19 cellular contexts compared by ENCODE assay signal in the genomic region with DNA sequence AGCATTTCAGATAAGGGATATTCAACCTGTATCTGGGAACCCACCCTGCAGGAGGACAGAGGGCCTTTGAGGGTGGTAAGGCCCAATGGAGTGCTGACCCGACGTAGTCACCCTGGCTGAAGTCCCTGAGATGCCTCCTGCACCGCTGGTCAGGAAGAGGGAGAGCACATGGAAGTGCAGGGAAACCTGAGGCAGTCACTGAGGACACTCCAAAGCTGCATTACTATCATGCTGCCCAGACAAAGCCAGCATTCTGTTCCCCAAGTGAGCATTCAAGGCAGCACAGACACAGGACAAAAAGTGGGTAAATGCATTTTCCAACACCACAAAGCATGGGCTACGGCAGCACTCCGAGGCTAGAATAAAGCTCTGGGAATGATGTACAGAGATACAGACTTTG. TPM values are rescaled to one million over a fixed set of nuclear protein-coding genes. Genes with fewer than 3 reads are reported as not detected.
DNase-seq lines count a peak whose midpoint lies in the region; ATAC-seq lines count a peak whose summit lies in the region.
"Had no signal": no experiment of that assay in that cellular context is flagged by ENCODE, and none has a peak within 500 bp of the region (broad histone marks: within the 10 kb centered on the region; RNA-seq: fewer than 3 reads in every experiment).

No MANE protein-coding gene starts in this region.

- DNase-seq in right cardiac atrium: no peak
- DNase-seq in left ventricle myocardium superior: no peak
- no peak for DNase-seq in trophoblast cell
- DNase-seq in OCI-M1 (lab: John Stamatoyannopoulos, UW): no peak
- no peak for DNase-seq in stimulated activated CD8-positive, alpha-beta memory T cell treated with anti-CD3 and anti-CD28 coated beads, Interleukin-4, amount 100 ng/mL, for 48 hours
- no peak for DNase-seq in activated naive CD4-positive, alpha-beta T cell (lab: John Stamatoyannopoulos, UW)
- DNase-seq in activated gamma-delta T cell treated with Interleukin-2 at 50 U/mL for 16 hours: no peak
- DNase-seq: CD4-positive, alpha-beta T cell; DMS79; H7; HFFc6; NCI-H1436; NCI-H1930; NCI-H345; NCI-H524 treated with DMSO at 0.1 percent for 48 hours; PC-9; SIG-M5 had no signal

- H4K8ac ChIP-seq in trophoblast cell (ENCODE audit: low read depth, low read length): peak overlapping the region; percentile 43

- no peak overlapping the region for H2BK5ac ChIP-seq in trophoblast cell (ENCODE audit: low read depth, low read length, poor library complexity)

- H3K23ac ChIP-seq in trophoblast cell (ENCODE audit: low read length): no peak overlapping the region

- no peaks in the 10 kb centered on the region for H3K79me1 ChIP-seq in trophoblast cell (ENCODE audit: low read length)

- H3K4me1 ChIP-seq in right cardiac atrium (ENCODE audit: control insufficient read depth, insufficient read depth, low read length): peaks cover 11% of the 10 kb centered on the region
- H3K4me1 ChIP-seq in trophoblast cell (ENCODE audit: control insufficient read depth in 1 of 2, insufficient read depth in 2 of 2, low read length in 2 of 2): peaks cover 7 to 16% of the 10 kb centered on the region in 2 experiments

- 80% methylated on average over 5 of the region's 5 CpGs for WGBS in right cardiac atrium
- no CpG with 5 or more reads among the region's 5 CpGs for WGBS in trophoblast cell (ENCODE audit: extremely low coverage, insufficient coverage, insufficient read length)

- no peaks in the 10 kb centered on the region for H3K79me2 ChIP-seq in trophoblast cell (ENCODE audit: control insufficient read depth, insufficient read depth, low read length, poor library complexity)

- H3K27ac ChIP-seq in right cardiac atrium (ENCODE audit: low read length) (peak overlapping the region; percentile 48), layer of hippocampus (ENCODE audit: low read depth, low read length) (peak overlapping the region; percentile 40), trophoblast cell (ENCODE audit: low read depth, low read length) (no peak overlapping the region)
- H3K27ac ChIP-seq: 22Rv1, PC-9 had no signal

- H2AK5ac ChIP-seq in trophoblast cell (ENCODE audit: low read length): no peak overlapping the region

- H3K4me3 ChIP-seq in right cardiac atrium (ENCODE audit: low read length) (no peak overlapping the region), trophoblast cell (ENCODE audit: low read depth, low read length) (no peak overlapping the region)
- H3K4me3 ChIP-seq: PC-9 had no signal

- peaks cover 16 to 19% of the 10 kb centered on the region in 2 experiments for H3K36me3 ChIP-seq in trophoblast cell (ENCODE audit: control insufficient read depth in 1 of 2, insufficient read depth in 2 of 2, low read length in 2 of 2)

- intact Hi-C loops in right cardiac atrium (cut with DNase I): no loop called here
- intact Hi-C loops in left ventricle myocardium superior (cut with micrococcal nuclease): no loop called here

- no peak overlapping the region for H3K4ac ChIP-seq in trophoblast cell (ENCODE audit: low read depth, low read length)

- H3K18ac ChIP-seq in trophoblast cell (ENCODE audit: low read length): peak overlapping the region; percentile 16

- H3K14ac ChIP-seq in trophoblast cell (ENCODE audit: low read length): no peak overlapping the region

- H2BK120ac ChIP-seq in trophoblast cell (ENCODE audit: insufficient read depth, low read length, poor library complexity): no peak overlapping the region

- H3K4me2 ChIP-seq in trophoblast cell (ENCODE audit: low read length): no peak overlapping the region
- H3K4me2 ChIP-seq: PC-9 had no signal

- no peak overlapping the region for H2BK12ac ChIP-seq in trophoblast cell (ENCODE audit: low read length)

- H2AFZ ChIP-seq in trophoblast cell (ENCODE audit: insufficient read depth, low read length, poor library complexity): no peak overlapping the region
- H2AFZ ChIP-seq: PC-9 had no signal

- no peak for ATAC-seq in right cardiac atrium
- ATAC-seq in left ventricle myocardium superior: no peak

- no peak overlapping the region for H4K12ac ChIP-seq in trophoblast cell (ENCODE audit: low read depth, low read length)

- no peaks in the 10 kb centered on the region for H3K9me3 ChIP-seq in right cardiac atrium (ENCODE audit: control insufficient read depth, low read length)
- no peaks in the 10 kb centered on the region for H3K9me3 ChIP-seq in trophoblast cell (ENCODE audit: insufficient read depth, low read depth, low read length)

- no peaks in the 10 kb centered on the region for H3K27me3 ChIP-seq in right cardiac atrium (ENCODE audit: control insufficient read depth, insufficient read depth)
- no peaks in the 10 kb centered on the region for H3K27me3 ChIP-seq in layer of hippocampus (ENCODE audit: control insufficient read depth, insufficient read depth, low read length)
- H3K27me3 ChIP-seq in trophoblast cell (ENCODE audit: insufficient read depth, low read length): no peaks in the 10 kb centered on the region

- H4K91ac ChIP-seq in trophoblast cell (ENCODE audit: low read depth, low read length): no peak overlapping the region

- H3K9ac ChIP-seq in trophoblast cell (ENCODE audit: low read length): no peak overlapping the region

RNA-seq across cellular contexts. Expression of gene BCAR1, which starts 46.8 kb away (rescaled TPM):
- total RNA-seq in right cardiac atrium: 10 to 100 TPM; 58.1 to 68.8 (median 68.0) TPM
- polyA plus RNA-seq in right cardiac atrium: 53.1 TPM
- 82.9 TPM for total RNA-seq in left ventricle myocardium superior
- 200 and 201 TPM in 2 replicates for polyA plus RNA-seq in trophoblast cell (2013)
